13 cellular contexts compared by ENCODE assay signal in the genomic region with DNA sequence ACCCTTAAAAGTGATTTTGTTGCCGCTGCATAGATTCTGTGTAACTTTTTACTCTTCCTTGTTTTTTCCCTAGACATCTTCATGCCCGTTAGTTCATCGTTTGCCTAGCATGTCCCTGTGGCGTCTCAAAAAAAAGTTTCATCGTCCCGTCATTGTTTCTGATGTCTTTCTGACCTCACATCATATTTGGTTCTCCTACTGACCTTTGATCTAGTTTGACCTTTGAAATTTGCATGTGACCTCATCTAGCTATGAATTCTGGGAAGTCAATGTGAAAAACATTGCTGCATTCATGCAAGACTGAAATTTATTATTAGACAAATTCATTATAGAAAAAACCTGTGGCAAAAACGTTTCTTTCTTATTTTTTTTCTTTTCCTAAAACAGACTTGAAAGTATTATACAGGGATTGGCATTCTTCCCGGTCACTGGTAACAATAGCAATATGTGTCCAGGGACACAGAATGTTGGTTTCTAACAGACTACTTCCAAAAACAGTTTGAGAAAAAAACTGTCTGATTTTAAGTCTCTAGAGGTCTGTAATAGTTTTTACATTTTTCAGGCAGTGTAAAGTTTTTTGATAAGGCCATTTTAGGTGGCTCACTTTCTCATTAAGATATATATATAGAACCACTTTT.
DNase-seq lines count a peak whose midpoint lies in the region; ATAC-seq and TF ChIP-seq lines count a peak whose summit lies in the region.
"Had no signal": no experiment of that assay in that cellular context is flagged by ENCODE, and none has a peak within 500 bp of the region (broad histone marks: within the 10 kb centered on the region; RNA-seq: fewer than 3 reads in every experiment).

No MANE protein-coding gene starts in this region.

- H3K36me3 Mint-ChIP-seq in immature natural killer cell, result peaks cover 26 to 70% (median 46%) of the 10 kb centered on the region in 3 donors

- no peaks in the 10 kb centered on the region for H3K9me3 ChIP-seq in GM23248 (ENCODE audit: low read depth)

- TF ChIP-seq POLR2A in lower leg skin (IDR thresholded peaks at IDR 0.05), result no peak

- H3K9ac ChIP-seq in GM23248, result no peak overlapping the region

- H3K36me3 ChIP-seq in GM23248 (ENCODE audit: low read depth), result no peaks in the 10 kb centered on the region
- no peaks in the 10 kb centered on the region for H3K36me3 ChIP-seq in brain microvascular endothelial cell (replicated peaks)

- H3K9me2 ChIP-seq in GM23248 (ENCODE audit: insufficient read depth), result no peaks in the 10 kb centered on the region

- no peak overlapping the region for H3K4me2 ChIP-seq in GM23248 (ENCODE audit: unreplicated experiment)

- no peaks in the 10 kb centered on the region for H4K20me1 ChIP-seq in GM23248 (ENCODE audit: insufficient read depth)

- H3K27me3 ChIP-seq in GM23248 (replicated peaks; ENCODE audit: insufficient read depth), result no peaks in the 10 kb centered on the region
- H3K27me3 ChIP-seq in brain microvascular endothelial cell (replicated peaks), result no peaks in the 10 kb centered on the region

- no peak overlapping the region for H3K27ac ChIP-seq in GM23248
- peak overlapping the region; percentile 41 for H3K27ac ChIP-seq in brain microvascular endothelial cell

- H3K4me3 ChIP-seq in AG10803 (ENCODE audit: low read length) (no peak overlapping the region), GM23248 (no peak overlapping the region), brain microvascular endothelial cell (ENCODE audit: low read depth, low read length) (no peak overlapping the region), lower leg skin (ENCODE audit: low read depth, poor library complexity, severe bottlenecking) (no peak overlapping the region)

- intact Hi-C loops in lower leg skin (cut with DNase I; ENCODE audit: low total_unique reads), result no loop called here

- H3F3A ChIP-seq in GM23248 (ENCODE audit: insufficient read depth), result peaks cover 2% of the 10 kb centered on the region; the same call in 1 of the 2 replicates

- DNase-seq in AG10803 (ENCODE audit: low read depth) (peak; percentile 59), GM23248 (peak; percentile 62), brain microvascular endothelial cell (peak; percentile 44), immature natural killer cell (no peak), lower leg skin (ENCODE audit: low spot score in 2 of 2) (no peak), UCSD-AML1 (lab: John Stamatoyannopoulos, UW; ENCODE audit: unreplicated experiment) (no peak), cortex of kidney (lab: John Stamatoyannopoulos, UW) (no peak)
- DNase-seq: activated T-cell treated with anti-CD3 and anti-CD28 coated beads, Interleukin-2, amount 50 U/mL, for 48 hours; effector CD8-positive, alpha-beta T cell; naive B cell; NCI-H146; T1000 had no signal

- TF ChIP-seq CTCF in AG10803 (conservative IDR thresholded peaks at IDR 0.05; ENCODE audit: low read length) (no peak), brain microvascular endothelial cell (IDR thresholded peaks at IDR 0.05; ENCODE audit: low read depth, low read length, missing control alignments) (no peak), lower leg skin (IDR thresholded peaks at IDR 0.05) (no peak)

- H3K9me3 Mint-ChIP-seq in immature natural killer cell, result no peaks in the 10 kb centered on the region
- H3K9me3 Mint-ChIP-seq: naive B cell had no signal

- H3K27ac Mint-ChIP-seq in immature natural killer cell, result peak overlapping the region; percentile 4 to 83 (median 55)

- no peak for ATAC-seq in esophagus mucosa

- H3K4me1 ChIP-seq in GM23248 (ENCODE audit: insufficient read depth), result peaks cover 19% of the 10 kb centered on the region

- H3K27me3 Mint-ChIP-seq in immature natural killer cell (ENCODE audit: low read depth in 3 of 3), result peaks cover 21 to 35% (median 33%) of the 10 kb centered on the region in 3 donors
- H3K27me3 Mint-ChIP-seq: naive B cell had no signal

- no peak overlapping the region for H2AFZ ChIP-seq in GM23248

- H3K4me3 Mint-ChIP-seq in immature natural killer cell, result no peak overlapping the region
- H3K4me3 Mint-ChIP-seq: naive B cell had no signal

- peaks cover 25 to 56% of the 10 kb centered on the region in 2 donors for H3K4me1 Mint-ChIP-seq in immature natural killer cell

- in situ Hi-C loops in GM23248 (cut with MboI) (no loop called here), brain microvascular endothelial cell (cut with HindIII; ENCODE audit: low pct_ligation_motif_present, low sequenced_read_pairs) (no loop called here)

- 21 to 24% methylated on average over 8 of the region's 8 CpGs for WGBS in GM23248 (ENCODE audit: low coverage in 1 of 2, low lambda C conversion rate in 2 of 2, missing lambda C conversion rate in 2 of 2), 2 experiments
- 45 to 46% methylated on average over 8 of the region's 8 CpGs for WGBS in lower leg skin, 2 donors

- no peaks in the 10 kb centered on the region for H3K79me2 ChIP-seq in GM23248 (ENCODE audit: insufficient read depth)

Comparison
In these comparisons a context has a peak if more than half of its experiments do, and no peak if none do; other contexts are left out.
1. DNase-seq: peak in AG10803 (single experiment), GM23248 (single experiment) and brain microvascular endothelial cell (single experiment); none in immature natural killer cell (0 of 3), lower leg skin (0 of 2), UCSD-AML1 (single experiment) and cortex of kidney (single experiment).